In the genomic region with DNA sequence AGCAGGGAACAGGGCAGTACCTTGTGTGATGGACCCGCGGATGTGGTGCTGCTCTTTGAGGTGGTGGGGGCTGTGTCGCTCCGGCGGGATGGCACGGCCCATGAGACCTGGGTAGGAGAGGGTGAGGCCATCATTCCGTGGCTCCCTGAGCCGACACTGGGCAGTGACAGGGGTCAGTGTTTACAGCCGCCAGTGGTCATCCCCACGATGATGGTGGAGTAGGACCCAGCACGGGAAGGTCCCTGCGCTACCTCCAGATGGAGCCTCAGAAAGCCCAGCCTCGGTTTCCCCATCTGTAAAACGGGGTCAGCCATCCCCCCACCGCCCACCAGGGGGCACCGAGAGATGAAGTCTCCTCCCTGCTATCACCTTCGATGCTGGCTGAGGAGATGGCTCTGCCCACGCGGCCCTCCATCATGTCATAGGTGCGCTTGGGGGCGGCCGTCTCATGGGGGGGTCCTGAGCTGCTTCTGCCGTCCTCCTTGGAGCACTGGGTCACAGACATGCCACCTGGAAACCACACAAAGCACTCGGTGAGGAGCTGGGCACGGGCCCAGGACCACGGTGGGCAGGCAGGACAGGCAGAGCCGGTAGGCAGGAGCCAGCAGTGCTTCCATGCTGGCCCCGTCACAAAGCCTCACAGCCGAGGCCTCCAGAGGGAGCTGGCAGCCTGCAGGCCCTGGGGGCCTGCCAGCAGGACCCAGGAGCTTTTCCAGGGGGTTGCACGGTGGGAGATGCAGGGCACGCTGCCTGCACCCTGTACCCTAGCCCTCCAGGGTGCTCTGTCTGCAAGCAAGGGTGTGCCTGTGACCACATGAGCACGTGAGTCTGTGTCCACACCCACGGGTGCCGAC, we compare ENCODE assay signal across 8 cellular contexts. TPM values are rescaled to one million over a fixed set of nuclear protein-coding genes. Genes with fewer than 3 reads are reported as not detected.
DNase-seq lines count a peak whose midpoint lies in the region; ATAC-seq and TF ChIP-seq lines count a peak whose summit lies in the region.

No MANE protein-coding gene starts in this region.

- H3K4me1 Mint-ChIP-seq in Calu3 (ENCODE audit: low read depth, unreplicated experiment) = peaks cover 7% of the 10 kb centered on the region
- H3K4me1 Mint-ChIP-seq in osteocyte (ENCODE audit: unreplicated experiment) = peaks cover 5% of the 10 kb centered on the region

- no peaks in the 10 kb centered on the region for H4K20me1 ChIP-seq in OCI-LY7 (ENCODE audit: insufficient read depth, low read length)

- H3K27me3 Mint-ChIP-seq in Calu3 (ENCODE audit: unreplicated experiment) (no peaks in the 10 kb centered on the region), osteocyte (ENCODE audit: unreplicated experiment) (no peaks in the 10 kb centered on the region)

- H3K36me3 Mint-ChIP-seq in Calu3 (ENCODE audit: insufficient read depth, unreplicated experiment) (peaks cover 77% of the 10 kb centered on the region), osteocyte (ENCODE audit: unreplicated experiment) (peaks cover 36% of the 10 kb centered on the region)

- H3K36me3 ChIP-seq in OCI-LY7 (ENCODE audit: insufficient read depth, low read length) (peaks cover 24% of the 10 kb centered on the region), brain microvascular endothelial cell (replicated peaks) (peaks cover 99% of the 10 kb centered on the region)

- H3K27me3 ChIP-seq in brain microvascular endothelial cell (replicated peaks) = no peaks in the 10 kb centered on the region

- H3K27ac ChIP-seq in OCI-LY7 (ENCODE audit: low read depth, low read length, poor library complexity, severe bottlenecking) (no peak overlapping the region), brain microvascular endothelial cell (no peak overlapping the region)

- ATAC-seq in GM18498 (IDR thresholded peaks at IDR 0.05; ENCODE audit: unreplicated experiment) = no peak
- ATAC-seq in GM18519 (IDR thresholded peaks at IDR 0.05; ENCODE audit: low FRiP score, unreplicated experiment) = no peak
- ATAC-seq in GM19463 (IDR thresholded peaks at IDR 0.05; ENCODE audit: unreplicated experiment) = no peak

- CTCF ChIA-PET in Calu3 (lab: Charles Lee) = interaction anchor here (0.7 kb wide), 1 partner anchor 424 kb away, joined by 3 read pairs; no protein-coding TSS in a partner anchor
- CTCF ChIA-PET in OCI-LY7 (lab: Charles Lee; ENCODE audit: unreplicated experiment) = interaction anchor here (0.5 to 0.6 kb wide), 2 partner anchors 397 to 769 kb away, joined by 3 to 5 read pairs; no protein-coding TSS in a partner anchor

- TF ChIP-seq CTCF in Calu3 (IDR thresholded peaks at IDR 0.05; ENCODE audit: unreplicated experiment) (peak; percentile 74), OCI-LY7 (conservative IDR thresholded peaks at IDR 0.05; ENCODE audit: low read length) (peak; percentile 77), brain microvascular endothelial cell (IDR thresholded peaks at IDR 0.05; ENCODE audit: low read depth, low read length, missing control alignments) (peak; percentile 68), osteocyte (IDR thresholded peaks at IDR 0.05) (peak; percentile 58)

- H3K4me3 Mint-ChIP-seq in Calu3 (ENCODE audit: low read depth, unreplicated experiment) (no peak overlapping the region), osteocyte (ENCODE audit: unreplicated experiment) (no peak overlapping the region)

- no peaks in the 10 kb centered on the region for H3K9me3 Mint-ChIP-seq in Calu3 (ENCODE audit: low read depth, unreplicated experiment)
- H3K9me3 Mint-ChIP-seq in osteocyte (ENCODE audit: unreplicated experiment) = no peaks in the 10 kb centered on the region

- no peak for DNase-seq in Calu3
- peak; percentile 23 for DNase-seq in OCI-LY7 (ENCODE audit: low spot score)
- no peak for DNase-seq in brain microvascular endothelial cell
- DNase-seq in osteocyte (ENCODE audit: extremely low spot score, unreplicated experiment) = no peak
- DNase-seq in NCI-H345 treated with DMSO at 0.1 percent for 48 hours (lab: John Stamatoyannopoulos, UW; ENCODE audit: unreplicated experiment) = no peak

- H3K4me3 ChIP-seq in OCI-LY7 (ENCODE audit: low read depth, low read length, poor library complexity, severe bottlenecking) = no peak overlapping the region
- H3K4me3 ChIP-seq in brain microvascular endothelial cell (ENCODE audit: low read depth, low read length) = no peak overlapping the region

- no peaks in the 10 kb centered on the region for H3K4me1 ChIP-seq in OCI-LY7 (ENCODE audit: insufficient read depth, low read length, poor library complexity, severe bottlenecking)

- H3K79me2 ChIP-seq in OCI-LY7 (ENCODE audit: insufficient read depth, low read depth, low read length) = no peaks in the 10 kb centered on the region

- H2AFZ ChIP-seq in OCI-LY7 (ENCODE audit: low read length) = no peak overlapping the region

- no peaks in the 10 kb centered on the region for H3K9me3 ChIP-seq in OCI-LY7 (ENCODE audit: low read length)

- in situ Hi-C loops in brain microvascular endothelial cell (cut with HindIII; ENCODE audit: low pct_ligation_motif_present, low sequenced_read_pairs) = no loop called here

- no peaks in the 10 kb centered on the region for H3K9me2 ChIP-seq in OCI-LY7 (ENCODE audit: insufficient read depth, low read length)

- no peak overlapping the region for H3K27ac Mint-ChIP-seq in Calu3 (ENCODE audit: unreplicated experiment)
- no peak overlapping the region for H3K27ac Mint-ChIP-seq in osteocyte (ENCODE audit: unreplicated experiment)

- POLR2A ChIA-PET in OCI-LY7 (lab: Charles Lee) = no interaction called here

- intact Hi-C loops in Calu3 (cut with micrococcal nuclease; ENCODE audit: unreplicated experiment) (loop anchor here (10.0 kb wide), 1 partner anchor 417 kb away; no protein-coding TSS in a partner anchor), OCI-LY7 (cut with micrococcal nuclease; ENCODE audit: unreplicated experiment) (loop anchor here (1.0 kb wide), 1 partner anchor 419 kb away; no protein-coding TSS in a partner anchor)

- no TSS peak for BruUV-seq in Calu3 (replicated peaks; lab: Mats Ljungman, UMichigan)
- no TSS peak for BruUV-seq in OCI-LY7 (replicated peaks; lab: Mats Ljungman, UMichigan)

- H3K4me2 ChIP-seq in OCI-LY7 (ENCODE audit: low read length) = no peak overlapping the region

RNA-seq across cellular contexts. Expression of gene RFLNA, which starts 53.1 kb away (rescaled TPM):
- total RNA-seq in Calu3 (2022) (not detected in 2 replicates), OCI-LY7 (2022) (not detected in 2 replicates), osteocyte (0.91 and 1.4 TPM in 2 replicates)
- total RNA-seq in OCI-LY7 (2014; rRNA removed; shearing (Covaris generic)) = 0.18 TPM in 1 of 2 replicates, not detected in the other
